Comparison of ENCODE assay signal across 1 cellular context in genomic region chr4:112677519-112678091, GRCh38.
TF ChIP-seq lines count a peak whose summit lies in the region.

No MANE protein-coding gene starts in this region.

TF ChIP-seq in H1, 55 proteins besides CTCF, POLR2A, EP300 and RAD21:
- TF ChIP-seq CEBPB (IDR thresholded peaks at IDR 0.05; ENCODE audit: low read depth, low read length) = no peak
- no peak for TF ChIP-seq RFX5 (IDR thresholded peaks at IDR 0.05; ENCODE audit: borderline replicate concordance, low read depth, low read length)
